Comparison of ENCODE assay signal across 20 cellular contexts in the genomic region with DNA sequence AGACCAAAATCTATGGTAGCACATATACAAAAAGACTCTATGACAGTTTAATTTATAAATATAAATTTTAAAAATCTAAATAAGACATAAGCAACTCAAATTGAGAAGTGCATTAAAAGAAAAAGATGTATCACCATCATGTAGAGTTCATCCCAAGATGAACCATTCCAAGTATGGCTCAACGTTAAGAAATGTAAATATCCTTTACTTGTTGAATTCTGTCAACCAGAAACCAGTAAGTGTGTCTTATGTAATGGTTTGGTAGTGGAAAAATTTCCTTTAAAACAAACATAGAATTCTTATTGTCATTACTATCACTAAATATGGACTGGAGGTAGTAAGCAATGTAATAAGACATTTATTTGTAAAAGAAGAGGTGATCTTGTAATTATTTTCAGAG.
DNase-seq lines count a peak whose midpoint lies in the region; TF ChIP-seq lines count a peak whose summit lies in the region.
"Had no signal": no experiment of that assay in that cellular context is flagged by ENCODE, and none has a peak within 500 bp of the region (broad histone marks: within the 10 kb centered on the region; RNA-seq: fewer than 3 reads in every experiment).

No MANE protein-coding gene starts in this region.

- POLR2A ChIA-PET in RWPE1 (lab: Yijun Ruan, JAX; ENCODE audit: low non-redundant PET), result no interaction called here

- H2AFZ ChIP-seq in smooth muscle cell (ENCODE audit: low read depth), result no peak overlapping the region

- no peak overlapping the region for H3K4me3 ChIP-seq in fibroblast of villous mesenchyme (ENCODE audit: low read depth, low read length)
- H3K4me3 ChIP-seq in smooth muscle cell, result no peak overlapping the region
- H3K4me3 ChIP-seq: BLaER1 had no signal

- H3K79me2 ChIP-seq in smooth muscle cell (ENCODE audit: low read depth), result no peaks in the 10 kb centered on the region

- peaks cover 4% of the 10 kb centered on the region for H3K36me3 ChIP-seq in smooth muscle cell (ENCODE audit: low read depth)
- H3K36me3 ChIP-seq: BE2C, BLaER1 had no signal

- 85% methylated on average over 1 of the region's 1 CpG for WGBS in smooth muscle cell (ENCODE audit: low lambda C conversion rate)

- TF ChIP-seq CTCF in RWPE1 (conservative IDR thresholded peaks at IDR 0.05; ENCODE audit: low read depth), result 0 out of 2 replicates have a peak, but pooled peaks have one; percentile 3
- no peak for TF ChIP-seq CTCF in fibroblast of villous mesenchyme (IDR thresholded peaks at IDR 0.05; ENCODE audit: insufficient read depth, low read depth, low read length)
- no peak for TF ChIP-seq CTCF in GM10266 (IDR thresholded peaks at IDR 0.05; ENCODE audit: control insufficient read depth, insufficient read depth, low read depth, missing control alignments)
- TF ChIP-seq CTCF in smooth muscle cell (IDR thresholded peaks at IDR 0.05; ENCODE audit: borderline replicate concordance, insufficient read depth, poor library complexity, severe bottlenecking), result no peak

- no peaks in the 10 kb centered on the region for H3K4me1 ChIP-seq in smooth muscle cell (ENCODE audit: low read depth)
- H3K4me1 ChIP-seq: BE2C, BLaER1 had no signal

- H3K4me2 ChIP-seq in smooth muscle cell, result no peak overlapping the region
- H3K4me2 ChIP-seq: BLaER1 had no signal

- no peaks in the 10 kb centered on the region for H3K27me3 ChIP-seq in smooth muscle cell (ENCODE audit: low read depth)
- H3K27me3 ChIP-seq: BE2C, BLaER1 had no signal

- no peaks in the 10 kb centered on the region for H4K20me1 ChIP-seq in smooth muscle cell (ENCODE audit: low read depth)
- H4K20me1 ChIP-seq: BLaER1 had no signal

- no peak for DNase-seq in RWPE1 (ENCODE audit: low spot score)
- peak; percentile 47 for DNase-seq in fibroblast of villous mesenchyme (ENCODE audit: low read depth)
- no peak for DNase-seq in GM10266 (ENCODE audit: extremely low spot score)
- no peak for DNase-seq in NCI-H2227 treated with DMSO at 0.1 percent for 48 hours (lab: John Stamatoyannopoulos, UW)
- DNase-seq in smooth muscle cell (lab: John Stamatoyannopoulos, UW; ENCODE audit: unreplicated experiment), result no peak
- DNase-seq: 8988T; ACHN; BE2C; C1 segment of cervical spinal cord; CD4-positive, alpha-beta memory T cell; CD4-positive, CD25-positive, alpha-beta regulatory T cell; CD8-positive, alpha-beta memory T cell; COR-L47; DMS 273 treated with DMSO at 0.1 percent for 48 hours; DMS153; DMS79; DND-41; EL; GDM1 had no signal

- CTCF ChIA-PET in RWPE1 (lab: Yijun Ruan, JAX), result no interaction called here

- no peak overlapping the region for H3K9ac ChIP-seq in smooth muscle cell (ENCODE audit: low read depth)
- H3K9ac ChIP-seq: BLaER1 had no signal

- H3K27ac ChIP-seq in RWPE1 (no peak overlapping the region), smooth muscle cell (ENCODE audit: low read depth) (no peak overlapping the region)
- H3K27ac ChIP-seq: BLaER1 had no signal

- peaks cover 5% of the 10 kb centered on the region for H3K9me3 ChIP-seq in smooth muscle cell (replicated peaks; ENCODE audit: low read depth)
- H3K9me3 ChIP-seq: BE2C had no signal

- H3F3A ChIP-seq in smooth muscle cell (ENCODE audit: low read depth), result no peaks in the 10 kb centered on the region
